ENCODE assay signal across 1 cellular context in the genomic region with DNA sequence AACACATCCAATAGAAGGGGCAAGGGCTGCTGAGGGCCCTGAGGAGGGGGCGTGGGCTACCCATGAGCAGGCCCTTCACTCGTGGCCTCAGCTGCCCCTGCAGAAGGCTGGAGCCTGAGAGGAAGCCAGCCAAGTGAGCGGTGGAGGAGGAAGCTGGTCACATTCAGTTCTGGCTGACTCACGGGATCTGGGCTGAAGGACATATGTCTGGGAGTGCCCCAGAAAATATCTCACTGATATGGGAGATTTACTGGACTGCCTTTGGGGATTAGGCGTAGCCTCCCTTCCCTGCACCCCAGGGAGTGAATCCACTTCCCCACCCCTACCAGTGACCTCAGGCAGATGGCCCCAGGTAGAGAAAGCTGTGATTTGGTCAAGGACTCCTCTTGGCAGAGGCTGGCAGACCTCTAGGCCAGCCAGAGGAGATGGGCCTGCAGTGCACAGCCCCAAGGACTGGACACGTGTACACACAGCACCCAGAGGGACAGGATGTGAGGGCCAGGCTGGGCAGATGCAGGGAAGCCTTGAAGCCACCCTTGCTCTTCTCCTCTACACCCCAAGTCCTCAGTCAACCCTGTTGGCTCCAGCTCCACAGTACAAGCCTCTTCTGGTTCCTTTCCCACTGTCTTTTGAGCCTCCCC.
TF ChIP-seq lines count a peak whose summit lies in the region.

No MANE protein-coding gene starts in this region.

TF ChIP-seq in endothelial cell of umbilical vein, 7 proteins besides CTCF, POLR2A, EP300 and RAD21:
- no peak for TF ChIP-seq MYC (IDR thresholded peaks at IDR 0.05; ENCODE audit: low read depth, low read length)
- peak; percentile 19 for TF ChIP-seq JUN (IDR thresholded peaks at IDR 0.05; ENCODE audit: borderline replicate concordance, insufficient read depth, insufficient read length, low read depth)
- peak; percentile 46 for TF ChIP-seq FOS (IDR thresholded peaks at IDR 0.05; ENCODE audit: borderline replicate concordance, insufficient read depth, low read length)
- peak; percentile 53 for TF ChIP-seq POLR2AphosphoS5 (IDR thresholded peaks at IDR 0.05; ENCODE audit: insufficient read depth, low read depth, low read length)
- no peak for TF ChIP-seq EZH2 (IDR thresholded peaks at IDR 0.05; ENCODE audit: borderline replicate concordance, low read depth, low read length, severe bottlenecking)
